28 cellular contexts compared by ENCODE assay signal in genomic region chr7:101453617-101454016, GRCh38.
A peak's percentile ranks its signal among the peaks of the same experiment; 100 is the strongest.
DNase-seq lines count a peak whose midpoint lies in the region; ATAC-seq and TF ChIP-seq lines count a peak whose summit lies in the region.
"Had no signal": no experiment of that assay in that cellular context is flagged by ENCODE, and none has a peak within 500 bp of the region (broad histone marks: within the 10 kb centered on the region; RNA-seq: fewer than 3 reads in every experiment).

No MANE protein-coding gene starts in this region.

- no peaks in the 10 kb centered on the region for H3K79me2 ChIP-seq in trophoblast cell (ENCODE audit: control insufficient read depth, insufficient read depth, low read length, poor library complexity)

- H3K27me3 ChIP-seq in trophoblast cell (ENCODE audit: insufficient read depth, low read length) (no peaks in the 10 kb centered on the region), A673 (replicated peaks; ENCODE audit: insufficient read depth, low read depth, low read length, poor library complexity) (no peaks in the 10 kb centered on the region)
- H3K27me3 ChIP-seq: colonic mucosa, left lung, neutrophil had no signal

- no peak overlapping the region for H2AFZ ChIP-seq in trophoblast cell (ENCODE audit: insufficient read depth, low read length, poor library complexity)

- H4K8ac ChIP-seq in trophoblast cell (ENCODE audit: low read depth, low read length), result no peak overlapping the region

- H2AK5ac ChIP-seq in trophoblast cell (ENCODE audit: low read length), result no peak overlapping the region

- H3K4me3 ChIP-seq in trophoblast cell (ENCODE audit: low read depth, low read length) (no peak overlapping the region), A673 (ENCODE audit: low read depth, low read length, poor library complexity, severe bottlenecking) (no peak overlapping the region)
- H3K4me3 ChIP-seq: colonic mucosa, heart right ventricle, left lung, psoas muscle had no signal

- H3K18ac ChIP-seq in trophoblast cell (ENCODE audit: low read length), result no peak overlapping the region

- no peak overlapping the region for H2BK12ac ChIP-seq in trophoblast cell (ENCODE audit: low read length)

- no peak overlapping the region for H3K14ac ChIP-seq in trophoblast cell (ENCODE audit: low read length)

- no peak overlapping the region for H3K23ac ChIP-seq in trophoblast cell (ENCODE audit: low read length)

- H2BK120ac ChIP-seq in trophoblast cell (ENCODE audit: insufficient read depth, low read length, poor library complexity), result no peak overlapping the region

- no peak overlapping the region for H4K91ac ChIP-seq in trophoblast cell (ENCODE audit: low read depth, low read length)

- no CpG with 5 or more reads among the region's 5 CpGs for WGBS in trophoblast cell (ENCODE audit: extremely low coverage, insufficient coverage, insufficient read length)

- intact Hi-C loops in A673 (cut with micrococcal nuclease; ENCODE audit: unreplicated experiment), result no loop called here

- H3K36me3 ChIP-seq in trophoblast cell (ENCODE audit: control insufficient read depth in 1 of 2, insufficient read depth in 2 of 2, low read length in 2 of 2), result peaks cover 13% of the 10 kb centered on the region in 2 experiments
- no peaks in the 10 kb centered on the region for H3K36me3 ChIP-seq in A673 (ENCODE audit: insufficient read depth, low read length, poor library complexity, severe bottlenecking)
- H3K36me3 ChIP-seq: colonic mucosa, heart right ventricle, left lung, neutrophil had no signal

- H3K4me1 ChIP-seq in trophoblast cell (ENCODE audit: control insufficient read depth in 1 of 2, insufficient read depth in 2 of 2, low read length in 2 of 2), result peaks cover 0 to 2% of the 10 kb centered on the region in 2 experiments
- no peaks in the 10 kb centered on the region for H3K4me1 ChIP-seq in A673 (ENCODE audit: insufficient read depth, low read length, poor library complexity, severe bottlenecking)
- H3K4me1 ChIP-seq: colonic mucosa, heart right ventricle, left lung, psoas muscle had no signal

- BruUV-seq in A673 (replicated peaks; lab: Mats Ljungman, UMichigan), result no TSS peak

- H3K27ac ChIP-seq in trophoblast cell (ENCODE audit: low read depth, low read length), result no peak overlapping the region
- no peak overlapping the region for H3K27ac ChIP-seq in A673 (ENCODE audit: low read depth, low read length, poor library complexity, severe bottlenecking)
- H3K27ac ChIP-seq: colonic mucosa, heart right ventricle, HL-60, left lung, neutrophil, psoas muscle had no signal

- ATAC-seq in GM21619 (IDR thresholded peaks at IDR 0.05; ENCODE audit: unreplicated experiment), result no peak
- ATAC-seq: esophagus mucosa; heart right ventricle; left lung; PC-3; psoas muscle; stimulated activated naive CD8-positive, alpha-beta T cell treated with anti-CD3 and anti-CD28 coated beads, Interleukin-15, amount 100 ng/mL, for 72 hours had no signal

- H3K9me3 ChIP-seq in trophoblast cell (ENCODE audit: insufficient read depth, low read depth, low read length), result peaks cover 2% of the 10 kb centered on the region
- H3K9me3 ChIP-seq in A673 (ENCODE audit: low read depth, low read length, poor library complexity, severe bottlenecking), result no peaks in the 10 kb centered on the region
- H3K9me3 ChIP-seq: colonic mucosa, heart right ventricle, left lung, neutrophil, psoas muscle had no signal

- H3K4me2 ChIP-seq in trophoblast cell (ENCODE audit: low read length), result no peak overlapping the region

- no peak overlapping the region for H3K4ac ChIP-seq in trophoblast cell (ENCODE audit: low read depth, low read length)

- H4K12ac ChIP-seq in trophoblast cell (ENCODE audit: low read depth, low read length), result no peak overlapping the region

- peak overlapping the region; percentile 11 for H3K9ac ChIP-seq in trophoblast cell (ENCODE audit: low read length)

- peak; percentile 47 for DNase-seq in AG20443 (ENCODE audit: low spot score)
- peak; percentile 35 for DNase-seq in M059J (ENCODE audit: low read depth)
- DNase-seq in epidermal melanocyte (ENCODE audit: insufficient read length, low spot score), result peak; percentile 65
- DNase-seq in trophoblast cell, result no peak
- DNase-seq in A673 (ENCODE audit: low spot score), result no peak
- no peak for DNase-seq in SK-N-DZ (ENCODE audit: low spot score)
- no peak for DNase-seq in activated gamma-delta T cell (lab: John Stamatoyannopoulos, UW)
- DNase-seq: activated CD4-positive, alpha-beta T cell treated with anti-CD3 and anti-CD28 coated beads, Interleukin-2, amount 50 U/mL, for 48 hours; activated naive CD4-positive, alpha-beta T cell treated with anti-CD3 and anti-CD28 coated beads, Interleukin-2, amount 10 ng/mL, durations not matched to agents 7 days and 5 days; Calu3; colonic mucosa; effector memory CD4-positive, alpha-beta T cell; foreskin fibroblast; heart right ventricle; mesendoderm; NCI-H1092 treated with DMSO at 0.1 percent for 48 hours; NCI-H1930; NCI-H524; PC-3; psoas muscle; SHP77; stimulated activated naive CD8-positive, alpha-beta T cell treated with anti-CD3 and anti-CD28 coated beads, Interleukin-15, amount 100 ng/mL, for 72 hours; SW 1271 had no signal

- no peaks in the 10 kb centered on the region for H3K79me1 ChIP-seq in trophoblast cell (ENCODE audit: low read length)

- no peak overlapping the region for H2BK5ac ChIP-seq in trophoblast cell (ENCODE audit: low read depth, low read length, poor library complexity)

- CTCF ChIA-PET in A673 (lab: Charles Lee), result no interaction called here

- POLR2A ChIA-PET in A673 (lab: Charles Lee; ENCODE audit: low non-redundant PET), result no interaction called here

- TF ChIP-seq CTCF in A673 (conservative IDR thresholded peaks at IDR 0.05; ENCODE audit: low read depth, low read length), result no peak

Comparison
In these comparisons a context has a peak if more than half of its experiments do, and no peak if none do; other contexts are left out.
1. DNase-seq: peak in AG20443 (single experiment), M059J (single experiment) and epidermal melanocyte (single experiment); none in trophoblast cell (0 of 2), A673 (single experiment), SK-N-DZ (single experiment) and activated gamma-delta T cell (single experiment).